8 cellular contexts compared by ENCODE assay signal in genomic region chr6:168865-169455, GRCh38.
A peak's percentile ranks its signal among the peaks of the same experiment; 100 is the strongest.
DNase-seq lines count a peak whose midpoint lies in the region; ATAC-seq, FAIRE-seq and TF ChIP-seq lines count a peak whose summit lies in the region.

No MANE protein-coding gene starts in this region.

- CTCF ChIA-PET in MCF 10A (lab: Yijun Ruan, JAX) (interaction anchor here (0.6 to 2.0 kb wide), 8 partner anchors 11 to 1175 kb away, joined by 3 to 12 read pairs (median 3); no protein-coding TSS in a partner anchor), HepG2 (lab: Yijun Ruan, JAX; ENCODE audit: low intra/inter-chr PET ratio, low total read pairs) (no interaction called here)

- TF ChIP-seq RAD21 in HepG2 (CRISPR knock-in tag; IDR thresholded peaks at IDR 0.05), result peak; percentile 34; the same call in 1 of the 2 replicates

- no peak overlapping the region for H3K4me3 Mint-ChIP-seq in MCF 10A (ENCODE audit: unreplicated experiment)

- no peaks in the 10 kb centered on the region for H3K36me3 ChIP-seq in cardiac muscle cell
- H3K36me3 ChIP-seq in HepG2 (replicated peaks in 1 of 2; ENCODE audit: control insufficient read depth in 1 of 2, insufficient read depth in 2 of 2, low read length in 2 of 2), result no peaks in the 10 kb centered on the region

- 31% methylated on average over 3 of the region's 3 CpGs for WGBS in HepG2 (ENCODE audit: low lambda C conversion rate)

- H3K4me1 Mint-ChIP-seq in MCF 10A (ENCODE audit: insufficient read depth, unreplicated experiment), result no peaks in the 10 kb centered on the region

- H3K79me2 ChIP-seq in HepG2 (ENCODE audit: insufficient read depth, low read length), result no peaks in the 10 kb centered on the region

- no peak for ATAC-seq in Right ventricle myocardium inferior
- ATAC-seq in HepG2, result peak; percentile 55; the same call in 2 of the 3 replicates
- ATAC-seq in GM21737 (IDR thresholded peaks at IDR 0.05; ENCODE audit: unreplicated experiment), result no peak

- no peak for TF ChIP-seq POLR2A in HepG2 (IDR thresholded peaks at IDR 0.05; ENCODE audit: insufficient read depth in 1 of 2, low read depth in 2 of 2, low read length in 2 of 2)

- H3K27ac ChIP-seq in cardiac muscle cell, result no peak overlapping the region
- no peak overlapping the region for H3K27ac ChIP-seq in HepG2 (ENCODE audit: extremely low read length, insufficient read depth, low read length)

- H3K4me3 ChIP-seq in cardiac muscle cell, result no peak overlapping the region
- H3K4me3 ChIP-seq in HepG2 (replicated peaks in 1 of 3; ENCODE audit: insufficient read depth in 1 of 3, low read depth in 2 of 3, low read length in 3 of 3), result no peak overlapping the region

- no peak overlapping the region for H3K27ac Mint-ChIP-seq in MCF 10A (ENCODE audit: low read depth, unreplicated experiment)

- no peak overlapping the region for H3K9ac ChIP-seq in HepG2 (ENCODE audit: insufficient read depth, low read depth, low read length)

- intact Hi-C loops in Right ventricle myocardium inferior (cut with DNase I) (no loop called here), MCF 10A (cut with micrococcal nuclease) (no loop called here), HepG2 (cut with micrococcal nuclease; ENCODE audit: unreplicated experiment) (no loop called here)

- no peaks in the 10 kb centered on the region for H4K20me1 ChIP-seq in HepG2 (ENCODE audit: insufficient read depth, low read length)

- peak; percentile 60 for TF ChIP-seq CTCF in cardiac muscle cell (IDR thresholded peaks at IDR 0.05; ENCODE audit: low read depth, low read length)
- TF ChIP-seq CTCF in MCF 10A (IDR thresholded peaks at IDR 0.05; ENCODE audit: unreplicated experiment), result peak; percentile 40
- TF ChIP-seq CTCF in HepG2 (CRISPR knock-in tag; IDR thresholded peaks at IDR 0.05), result peak; percentile 72

- BruUV-seq in MCF 10A (replicated peaks; lab: Mats Ljungman, UMichigan) (no TSS peak), HepG2 (replicated peaks; lab: Mats Ljungman, UMichigan) (no TSS peak)

- peaks cover 47% of the 10 kb centered on the region for H3K27me3 Mint-ChIP-seq in MCF 10A (ENCODE audit: insufficient read depth, unreplicated experiment)

- no peak for TF ChIP-seq EP300 in HepG2 (IDR thresholded peaks at IDR 0.05; ENCODE audit: low read depth in 2 of 2, low read length in 2 of 2)
- TF ChIP-seq EP300 in HepG2 (CRISPR knock-in tag; IDR thresholded peaks at IDR 0.05; ENCODE audit: borderline replicate concordance), result no peak

- H3K4me1 ChIP-seq in cardiac muscle cell (ENCODE audit: low read depth) (no peaks in the 10 kb centered on the region), HepG2 (ENCODE audit: insufficient read depth, low read length) (no peaks in the 10 kb centered on the region)

- H3K9me3 ChIP-seq in cardiac muscle cell (ENCODE audit: low read depth) (no peaks in the 10 kb centered on the region), HepG2 (ENCODE audit: low read length) (no peaks in the 10 kb centered on the region)

- H3K9me3 Mint-ChIP-seq in MCF 10A (ENCODE audit: unreplicated experiment), result no peaks in the 10 kb centered on the region

- H3K27me3 ChIP-seq in cardiac muscle cell (no peaks in the 10 kb centered on the region), HepG2 (ENCODE audit: control insufficient read depth in 1 of 2, insufficient read depth in 2 of 2, low read length in 2 of 2) (no peaks in the 10 kb centered on the region; a peak in 1 of 5 replicates)

- DNase-seq in cardiac muscle cell (ENCODE audit: low read depth in 1 of 2, low spot score in 1 of 2), result peak; percentile 57 to 65
- DNase-seq in Right ventricle myocardium inferior (ENCODE audit: missing footprints), result no peak
- DNase-seq in NCI-H2227 (lab: John Stamatoyannopoulos, UW; ENCODE audit: unreplicated experiment), result peak; percentile 69
- DNase-seq in MCF 10A (ENCODE audit: unreplicated experiment), result peak; percentile 64
- peak; percentile 59 for DNase-seq in HepG2 (ENCODE audit: low spot score)
- no peak for DNase-seq in stimulated activated CD4-positive, alpha-beta T cell treated with anti-CD3 and anti-CD28 coated beads, Interleukin-4, amount 100 ng/mL, for 4 hours
- no peak for DNase-seq in COR-L47 (lab: John Stamatoyannopoulos, UW)

- in situ Hi-C loops in HepG2 (cut with HindIII; ENCODE audit: extremely low pct_ligation_motif_present, low pct_unique_long_range_greater_than_20kb), result no loop called here

- H3K36me3 Mint-ChIP-seq in MCF 10A (ENCODE audit: insufficient read depth, unreplicated experiment), result no peaks in the 10 kb centered on the region

- H2AFZ ChIP-seq in HepG2 (ENCODE audit: low read length), result no peak overlapping the region

- no peak overlapping the region for H3K4me2 ChIP-seq in HepG2 (ENCODE audit: low read depth, low read length)

- POLR2A ChIA-PET in MCF 10A (lab: Yijun Ruan, JAX), result interaction anchor here (0.6 kb wide), 1 partner anchor 10 kb away, joined by 3 read pairs; no protein-coding TSS in a partner anchor
- POLR2A ChIA-PET in HepG2 (lab: Yijun Ruan, JAX), result no interaction called here

- FAIRE-seq in HepG2 (lab: Jason Lieb, UNC), result peak; percentile 12

TF ChIP-seq in HepG2, 621 proteins besides CTCF, POLR2A, EP300 and RAD21:
- no peak for TF ChIP-seq ZNF598 (CRISPR knock-in tag; IDR thresholded peaks at IDR 0.05; ENCODE audit: borderline replicate concordance)
- TF ChIP-seq TCF7L2 (IDR thresholded peaks at IDR 0.05; ENCODE audit: low read depth, low read length), result no peak
- TF ChIP-seq ZNF841 (CRISPR knock-in tag; IDR thresholded peaks at IDR 0.05; ENCODE audit: borderline replicate concordance), result no peak
- TF ChIP-seq ZNF556 (CRISPR knock-in tag; IDR thresholded peaks at IDR 0.05; ENCODE audit: borderline replicate concordance), result no peak
- no peak for TF ChIP-seq ZSCAN5A (CRISPR knock-in tag; IDR thresholded peaks at IDR 0.05; ENCODE audit: borderline replicate concordance)
- 0 out of 2 replicates have a peak, but pooled peaks have one; percentile 21 for TF ChIP-seq HOXA5 (CRISPR knock-in tag; IDR thresholded peaks at IDR 0.05)
- 0 out of 2 replicates have a peak, but pooled peaks have one; percentile 13 for TF ChIP-seq CEBPG (CRISPR knock-in tag; IDR thresholded peaks at IDR 0.05)
- TF ChIP-seq SAP130 (CRISPR knock-in tag; IDR thresholded peaks at IDR 0.05; ENCODE audit: low read depth), result 0 out of 2 replicates have a peak, but pooled peaks have one; percentile 14
- TF ChIP-seq STAG1 (CRISPR knock-in tag; IDR thresholded peaks at IDR 0.05), result peak; percentile 69
- TF ChIP-seq ZNF432 (CRISPR knock-in tag; IDR thresholded peaks at IDR 0.05; ENCODE audit: borderline replicate concordance), result no peak
- no peak for TF ChIP-seq ZNF460 (CRISPR knock-in tag; IDR thresholded peaks at IDR 0.05; ENCODE audit: borderline replicate concordance)
- TF ChIP-seq ELF3 (CRISPR knock-in tag; IDR thresholded peaks at IDR 0.05), result 0 out of 2 replicates have a peak, but pooled peaks have one; percentile 25
- TF ChIP-seq, protein P1, sequence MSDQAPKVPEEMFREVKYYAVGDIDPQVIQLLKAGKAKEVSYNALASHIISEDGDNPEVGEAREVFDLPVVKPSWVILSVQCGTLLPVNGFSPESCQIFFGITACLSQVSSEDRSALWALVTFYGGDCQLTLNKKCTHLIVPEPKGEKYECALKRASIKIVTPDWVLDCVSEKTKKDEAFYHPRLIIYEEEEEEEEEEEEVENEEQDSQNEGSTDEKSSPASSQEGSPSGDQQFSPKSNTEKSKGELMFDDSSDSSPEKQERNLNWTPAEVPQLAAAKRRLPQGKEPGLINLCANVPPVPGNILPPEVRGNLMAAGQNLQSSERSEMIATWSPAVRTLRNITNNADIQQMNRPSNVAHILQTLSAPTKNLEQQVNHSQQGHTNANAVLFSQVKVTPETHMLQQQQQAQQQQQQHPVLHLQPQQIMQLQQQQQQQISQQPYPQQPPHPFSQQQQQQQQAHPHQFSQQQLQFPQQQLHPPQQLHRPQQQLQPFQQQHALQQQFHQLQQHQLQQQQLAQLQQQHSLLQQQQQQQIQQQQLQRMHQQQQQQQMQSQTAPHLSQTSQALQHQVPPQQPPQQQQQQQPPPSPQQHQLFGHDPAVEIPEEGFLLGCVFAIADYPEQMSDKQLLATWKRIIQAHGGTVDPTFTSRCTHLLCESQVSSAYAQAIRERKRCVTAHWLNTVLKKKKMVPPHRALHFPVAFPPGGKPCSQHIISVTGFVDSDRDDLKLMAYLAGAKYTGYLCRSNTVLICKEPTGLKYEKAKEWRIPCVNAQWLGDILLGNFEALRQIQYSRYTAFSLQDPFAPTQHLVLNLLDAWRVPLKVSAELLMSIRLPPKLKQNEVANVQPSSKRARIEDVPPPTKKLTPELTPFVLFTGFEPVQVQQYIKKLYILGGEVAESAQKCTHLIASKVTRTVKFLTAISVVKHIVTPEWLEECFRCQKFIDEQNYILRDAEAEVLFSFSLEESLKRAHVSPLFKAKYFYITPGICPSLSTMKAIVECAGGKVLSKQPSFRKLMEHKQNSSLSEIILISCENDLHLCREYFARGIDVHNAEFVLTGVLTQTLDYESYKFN (CRISPR knock-in tag; conservative IDR thresholded peaks at IDR 0.05), result 0 out of 2 replicates have a peak, but pooled peaks have one; percentile 16
- TF ChIP-seq SMC3 (IDR thresholded peaks at IDR 0.05; ENCODE audit: low read length), result peak; percentile 63

Comparison
In these comparisons a context has a peak if more than half of its experiments do, and no peak if none do; other contexts are left out.
1. DNase-seq: peak in cardiac muscle cell (2 of 2), NCI-H2227 (single experiment), MCF 10A (single experiment) and HepG2 (single experiment); none in Right ventricle myocardium inferior (single experiment), stimulated activated CD4-positive, alpha-beta T cell treated with anti-CD3 and anti-CD28 coated beads, Interleukin-4, amount 100 ng/mL, for 4 hours (0 of 2) and COR-L47 (single experiment).
2. Peak in every context shown above with its lines, with median percentiles within 50 percentile points of each other: CTCF ChIP-seq.